13 cellular contexts compared by ENCODE assay signal in genomic region chr16:65782537-65783290, GRCh38.
A peak's percentile ranks its signal among the peaks of the same experiment; 100 is the strongest.
DNase-seq lines count a peak whose midpoint lies in the region; ATAC-seq and TF ChIP-seq lines count a peak whose summit lies in the region.
"Had no signal": no experiment of that assay in that cellular context is flagged by ENCODE, and none has a peak within 500 bp of the region (broad histone marks: within the 10 kb centered on the region; RNA-seq: fewer than 3 reads in every experiment).

No MANE protein-coding gene starts in this region.

- WGBS in stomach, 5 donors: 48 to 69% (median 67%) methylated on average over 8 to 10 of the region's 10 CpGs

- no peak overlapping the region for H3K4me3 ChIP-seq in A673 (ENCODE audit: low read depth, low read length, poor library complexity, severe bottlenecking)
- H3K4me3 ChIP-seq in stomach: no peak overlapping the region
- H3K4me3 ChIP-seq: BLaER1, upper lobe of right lung had no signal

- intact Hi-C loops in A673 (cut with micrococcal nuclease; ENCODE audit: unreplicated experiment): no loop called here
- intact Hi-C loops in stomach (cut with DNase I; ENCODE audit: low total_unique reads): no loop called here

- no peaks in the 10 kb centered on the region for H3K27me3 ChIP-seq in A673 (replicated peaks; ENCODE audit: insufficient read depth, low read depth, low read length, poor library complexity)
- H3K27me3 ChIP-seq in stomach: no peaks in the 10 kb centered on the region
- H3K27me3 ChIP-seq: BLaER1, upper lobe of right lung had no signal

- H3K36me3 ChIP-seq in A673 (ENCODE audit: insufficient read depth, low read length, poor library complexity, severe bottlenecking) (no peaks in the 10 kb centered on the region), stomach (no peaks in the 10 kb centered on the region)
- H3K36me3 ChIP-seq: BLaER1, upper lobe of right lung had no signal

- TF ChIP-seq CTCF in A673 (conservative IDR thresholded peaks at IDR 0.05; ENCODE audit: low read depth, low read length): no peak
- no peak for TF ChIP-seq CTCF in stomach (IDR thresholded peaks at IDR 0.05)

- ATAC-seq in GM18873 (IDR thresholded peaks at IDR 0.05; ENCODE audit: low FRiP score, unreplicated experiment): no peak
- ATAC-seq: T-cell, upper lobe of right lung had no signal

- TF ChIP-seq EP300 in stomach (IDR thresholded peaks at IDR 0.05): no peak

- no TSS peak for BruUV-seq in A673 (replicated peaks; lab: Mats Ljungman, UMichigan)

- TF ChIP-seq POLR2A in stomach (IDR thresholded peaks at IDR 0.05): no peak

- POLR2A ChIA-PET in A673 (lab: Charles Lee; ENCODE audit: low non-redundant PET): interaction anchor here (0.7 kb wide), 1 partner anchor 242 kb away, joined by 5 read pairs; no protein-coding TSS in a partner anchor

- no peaks in the 10 kb centered on the region for H3K9me3 ChIP-seq in A673 (ENCODE audit: low read depth, low read length, poor library complexity, severe bottlenecking)
- no peaks in the 10 kb centered on the region for H3K9me3 ChIP-seq in stomach
- H3K9me3 ChIP-seq: BLaER1, upper lobe of right lung had no signal

- CTCF ChIA-PET in A673 (lab: Charles Lee): no interaction called here

- no peak overlapping the region for H3K27ac ChIP-seq in A673 (ENCODE audit: low read depth, low read length, poor library complexity, severe bottlenecking)
- no peak overlapping the region for H3K27ac ChIP-seq in stomach
- H3K27ac ChIP-seq: BLaER1, upper lobe of right lung had no signal

- H3K4me1 ChIP-seq in A673 (ENCODE audit: insufficient read depth, low read length, poor library complexity, severe bottlenecking) (no peaks in the 10 kb centered on the region), stomach (peaks cover 0 to 10% (median 4%) of the 10 kb centered on the region in 4 donors)
- H3K4me1 ChIP-seq: upper lobe of right lung had no signal

- DNase-seq in A673 (ENCODE audit: low spot score): peak; percentile 44
- peak; percentile 83 for DNase-seq in H4 (ENCODE audit: low spot score)
- DNase-seq in astrocyte of the hippocampus (ENCODE audit: low read depth, low spot score): peak; percentile 88
- peak; percentile 63 for DNase-seq in iris pigment epithelial cell (ENCODE audit: low read depth)
- DNase-seq in stomach: no peak
- DNase-seq in stimulated activated CD4-positive, alpha-beta T cell treated with anti-CD3 and anti-CD28 coated beads, Interleukin-4, amount 100 ng/mL, for 24 hours: no peak
- DNase-seq in DMS153 (lab: John Stamatoyannopoulos, UW): no peak
- DNase-seq: activated naive CD4-positive, alpha-beta T cell treated with Interleukin-2 at 50 U/mL for 16 hours; NCI-H1417 treated with DMSO at 0.1 percent for 48 hours; T-cell; upper lobe of right lung had no signal

Comparison
In these comparisons a context has a peak if more than half of its experiments do, and no peak if none do; other contexts are left out.
1. DNase-seq: peak in A673 (single experiment), H4 (single experiment), astrocyte of the hippocampus (single experiment) and iris pigment epithelial cell (single experiment); none in stomach (single experiment), stimulated activated CD4-positive, alpha-beta T cell treated with anti-CD3 and anti-CD28 coated beads, Interleukin-4, amount 100 ng/mL, for 24 hours (single experiment) and DMS153 (single experiment).